1 cellular context compared by ENCODE assay signal in genomic region chr2:239927424-239927981, GRCh38.
A peak's percentile ranks its signal among the peaks of the same experiment; 100 is the strongest.
TF ChIP-seq lines count a peak whose summit lies in the region.

No MANE protein-coding gene starts in this region.

TF ChIP-seq in HCT116, 20 proteins besides CTCF, POLR2A, EP300 and RAD21 (continued from another document):
- TF ChIP-seq REST (IDR thresholded peaks at IDR 0.05; ENCODE audit: low read depth), result no peak
- TF ChIP-seq YY1 (IDR thresholded peaks at IDR 0.05; ENCODE audit: extremely low read depth, insufficient replicate concordance, low read depth, low read length), result peak; percentile 50
- TF ChIP-seq FOSL1 (IDR thresholded peaks at IDR 0.05; ENCODE audit: low read depth), result peak; percentile 82
- peak; percentile 70 for TF ChIP-seq JUND (IDR thresholded peaks at IDR 0.05)
